In the genomic region with DNA sequence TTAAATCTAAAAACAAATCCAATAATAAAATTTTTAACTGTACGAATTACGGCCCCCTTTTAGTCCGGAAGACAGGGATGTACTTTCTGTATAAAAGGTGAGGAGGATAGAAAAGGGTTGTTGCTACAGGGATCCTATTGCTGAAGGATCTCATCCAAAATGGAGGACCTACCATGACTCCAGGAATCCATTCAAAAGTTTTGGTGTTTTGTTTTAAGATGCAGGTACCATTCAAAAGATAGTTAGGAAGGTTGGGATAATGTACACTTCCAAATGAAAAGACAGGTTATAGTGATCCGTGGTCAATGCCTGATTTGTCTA, we compare ENCODE assay signal across 8 cellular contexts. TPM values are rescaled to one million over a fixed set of nuclear protein-coding genes. Genes with fewer than 3 reads are reported as not detected.
A peak's percentile ranks its signal among the peaks of the same experiment; 100 is the strongest.
DNase-seq lines count a peak whose midpoint lies in the region; ATAC-seq and TF ChIP-seq lines count a peak whose summit lies in the region.

No MANE protein-coding gene starts in this region.

- no peaks in the 10 kb centered on the region for H4K20me1 ChIP-seq in GM23248 (ENCODE audit: insufficient read depth)

- no peaks in the 10 kb centered on the region for H3K9me2 ChIP-seq in GM23248 (ENCODE audit: insufficient read depth)

- H3K27me3 ChIP-seq in GM23248 (replicated peaks; ENCODE audit: insufficient read depth): no peaks in the 10 kb centered on the region
- H3K27me3 ChIP-seq in SJSA1 (replicated peaks): no peaks in the 10 kb centered on the region

- 36 to 47% methylated on average over 4 of the region's 4 CpGs for WGBS in GM23248 (ENCODE audit: low coverage in 1 of 2, low lambda C conversion rate in 2 of 2, missing lambda C conversion rate in 2 of 2), 2 experiments

- peak overlapping the region; percentile 87 for H3K4me2 ChIP-seq in GM23248 (ENCODE audit: unreplicated experiment)

- H3K4me1 ChIP-seq in GM23248 (ENCODE audit: insufficient read depth) (peaks cover 61% of the 10 kb centered on the region), SJSA1 (replicated peaks) (peaks cover 60% of the 10 kb centered on the region)

- H3K79me2 ChIP-seq in GM23248 (ENCODE audit: insufficient read depth): peaks cover 35% of the 10 kb centered on the region

- DNase-seq in GM23248 (peak; percentile 22), SJSA1 (ENCODE audit: low read depth in 1 of 2, low spot score in 2 of 2) (no peak), fibroblast of the aortic adventitia (ENCODE audit: low read depth) (no peak), skeletal muscle cell (ENCODE audit: low read depth) (no peak), NOMO-1 (lab: John Stamatoyannopoulos, UW; ENCODE audit: unreplicated experiment in 2 of 2) (no peak), EL (no peak), omental fat pad (ENCODE audit: low spot score) (no peak)

- in situ Hi-C loops in GM23248 (cut with MboI): no loop called here

- H3K4me3 ChIP-seq in GM23248 (peak overlapping the region; percentile 97), SJSA1 (peak overlapping the region; percentile 90), fibroblast of the aortic adventitia (ENCODE audit: low read depth, low read length) (peak overlapping the region; percentile 64), skeletal muscle cell (ENCODE audit: low read depth, low read length) (peak overlapping the region; percentile 97)

- TF ChIP-seq CTCF in fibroblast of the aortic adventitia (IDR thresholded peaks at IDR 0.05; ENCODE audit: insufficient read depth, low read length): no peak
- no peak for TF ChIP-seq CTCF in omental fat pad (IDR thresholded peaks at IDR 0.05)

- H3K36me3 ChIP-seq in GM23248 (ENCODE audit: low read depth) (no peaks in the 10 kb centered on the region), SJSA1 (peaks cover 23% of the 10 kb centered on the region)

- H3K27ac ChIP-seq in GM23248 (peak overlapping the region; percentile 94), SJSA1 (peak overlapping the region; percentile 98)

- peaks cover 71% of the 10 kb centered on the region for H3F3A ChIP-seq in GM23248 (ENCODE audit: insufficient read depth)

- H3K9ac ChIP-seq in GM23248: peak overlapping the region; percentile 96

- H2AFZ ChIP-seq in GM23248: peak overlapping the region; percentile 60

- no peaks in the 10 kb centered on the region for H3K9me3 ChIP-seq in GM23248 (ENCODE audit: low read depth)
- H3K9me3 ChIP-seq in SJSA1 (replicated peaks): no peaks in the 10 kb centered on the region

- ATAC-seq in GM18868 (IDR thresholded peaks at IDR 0.05; ENCODE audit: unreplicated experiment): no peak
- no peak for ATAC-seq in omental fat pad (ENCODE audit: low FRiP score)

RNA-seq across cellular contexts. Expression of a gene that starts 1.3 kb away (rescaled TPM):
- 113 and 125 TPM in 2 replicates for total RNA-seq in GM23248 (2014; rRNA removed; shearing (Covaris generic))
- 35.5 and 40.1 TPM in 2 replicates for polyA plus RNA-seq in GM23248 (2016; fragmentation: Nextera tagmentation; extraction: Ambion mirVana)
- 158 and 216 TPM in 2 replicates for total RNA-seq in SJSA1 (2014; rRNA removed; shearing (Covaris generic))
- total RNA-seq in fibroblast of the aortic adventitia (ENCODE audit: low replicate concordance) (131 and 148 TPM in 2 replicates), omental fat pad (10 to 100 TPM; 18.7 to 60.7 (median 30.5) TPM)
